ENCODE assay signal across 1 cellular context in genomic region chr1:167553136-167554027, GRCh38.
TF ChIP-seq lines count a peak whose summit lies in the region.

TSS of gene CREG1 (minus strand) at chr1:167553762.

TF ChIP-seq in K562, 482 proteins besides CTCF, POLR2A, EP300 and RAD21 (continued from another document):
- TF ChIP-seq, protein P1, sequence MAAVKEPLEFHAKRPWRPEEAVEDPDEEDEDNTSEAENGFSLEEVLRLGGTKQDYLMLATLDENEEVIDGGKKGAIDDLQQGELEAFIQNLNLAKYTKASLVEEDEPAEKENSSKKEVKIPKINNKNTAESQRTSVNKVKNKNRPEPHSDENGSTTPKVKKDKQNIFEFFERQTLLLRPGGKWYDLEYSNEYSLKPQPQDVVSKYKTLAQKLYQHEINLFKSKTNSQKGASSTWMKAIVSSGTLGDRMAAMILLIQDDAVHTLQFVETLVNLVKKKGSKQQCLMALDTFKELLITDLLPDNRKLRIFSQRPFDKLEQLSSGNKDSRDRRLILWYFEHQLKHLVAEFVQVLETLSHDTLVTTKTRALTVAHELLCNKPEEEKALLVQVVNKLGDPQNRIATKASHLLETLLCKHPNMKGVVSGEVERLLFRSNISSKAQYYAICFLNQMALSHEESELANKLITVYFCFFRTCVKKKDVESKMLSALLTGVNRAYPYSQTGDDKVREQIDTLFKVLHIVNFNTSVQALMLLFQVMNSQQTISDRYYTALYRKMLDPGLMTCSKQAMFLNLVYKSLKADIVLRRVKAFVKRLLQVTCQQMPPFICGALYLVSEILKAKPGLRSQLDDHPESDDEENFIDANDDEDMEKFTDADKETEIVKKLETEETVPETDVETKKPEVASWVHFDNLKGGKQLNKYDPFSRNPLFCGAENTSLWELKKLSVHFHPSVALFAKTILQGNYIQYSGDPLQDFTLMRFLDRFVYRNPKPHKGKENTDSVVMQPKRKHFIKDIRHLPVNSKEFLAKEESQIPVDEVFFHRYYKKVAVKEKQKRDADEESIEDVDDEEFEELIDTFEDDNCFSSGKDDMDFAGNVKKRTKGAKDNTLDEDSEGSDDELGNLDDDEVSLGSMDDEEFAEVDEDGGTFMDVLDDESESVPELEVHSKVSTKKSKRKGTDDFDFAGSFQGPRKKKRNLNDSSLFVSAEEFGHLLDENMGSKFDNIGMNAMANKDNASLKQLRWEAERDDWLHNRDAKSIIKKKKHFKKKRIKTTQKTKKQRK (IDR thresholded peaks at IDR 0.05; ENCODE audit: borderline replicate concordance, low read depth, low read length) = no peak
